ENCODE assay signal across 17 cellular contexts in the genomic region with DNA sequence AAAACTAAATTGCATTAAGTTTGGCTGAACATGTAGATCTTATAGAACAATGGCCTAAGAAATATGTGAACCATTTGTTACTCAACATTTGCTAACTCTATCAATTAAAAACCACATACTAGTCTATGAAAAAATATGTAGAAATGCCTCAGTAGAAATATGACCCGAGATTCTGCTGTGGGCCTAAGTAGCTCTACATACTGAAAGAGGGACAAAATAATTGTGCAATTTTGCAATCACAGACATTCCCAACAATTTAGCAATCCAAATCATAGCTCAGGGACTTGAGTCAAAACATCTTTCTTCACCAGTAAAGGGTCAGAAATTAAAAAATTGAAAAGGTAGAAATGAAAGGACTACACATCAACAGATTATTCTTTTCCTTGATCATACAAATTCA.
"Had no signal": no experiment of that assay in that cellular context is flagged by ENCODE, and none has a peak within 500 bp of the region (broad histone marks: within the 10 kb centered on the region; RNA-seq: fewer than 3 reads in every experiment).

No MANE protein-coding gene starts in this region.

- H3K27me3 Mint-ChIP-seq: activated CD4-positive, alpha-beta T cell treated with anti-CD3 and anti-CD28 coated beads, Interleukin-2, amount 10 ng/mL, durations not matched to agents 7 days and 5 days; activated naive CD8-positive, alpha-beta T cell; central memory CD8-positive, alpha-beta T cell; natural killer cell treated with Interleukin-12 subunit alpha and Interleukin-12 subunit beta and Interleukin-15 and Interleukin-18, amount 100 ng/mL, for 72 hours had no signal

- H3K36me3 Mint-ChIP-seq: activated naive CD8-positive, alpha-beta T cell; natural killer cell treated with Interleukin-12 subunit alpha and Interleukin-12 subunit beta and Interleukin-15 and Interleukin-18, amount 100 ng/mL, for 72 hours had no signal

- H3K4me3 Mint-ChIP-seq: activated CD4-positive, alpha-beta T cell treated with anti-CD3 and anti-CD28 coated beads, Interleukin-2, amount 10 ng/mL, durations not matched to agents 7 days and 5 days; activated naive CD8-positive, alpha-beta T cell; central memory CD8-positive, alpha-beta T cell; natural killer cell treated with Interleukin-12 subunit alpha and Interleukin-12 subunit beta and Interleukin-15 and Interleukin-18, amount 100 ng/mL, for 72 hours had no signal

- H3K9me3 ChIP-seq: left lung had no signal

- H3K27me3 ChIP-seq: brain microvascular endothelial cell, left lung, suprapubic skin had no signal

- H3K4me3 ChIP-seq: left lung, smooth muscle cell, suprapubic skin had no signal

- H3K4me1 ChIP-seq: left lung, suprapubic skin had no signal

- H3K4me1 Mint-ChIP-seq: activated CD4-positive, alpha-beta T cell treated with anti-CD3 and anti-CD28 coated beads, Interleukin-2, amount 10 ng/mL, durations not matched to agents 7 days and 5 days; central memory CD8-positive, alpha-beta T cell had no signal

- H3K27ac ChIP-seq: brain microvascular endothelial cell, left lung, suprapubic skin had no signal

- H3K4me2 ChIP-seq: smooth muscle cell had no signal

- H3K36me3 ChIP-seq: brain microvascular endothelial cell, left lung, suprapubic skin had no signal

- H3K27ac Mint-ChIP-seq: activated CD4-positive, alpha-beta T cell treated with anti-CD3 and anti-CD28 coated beads, Interleukin-2, amount 10 ng/mL, durations not matched to agents 7 days and 5 days; activated naive CD8-positive, alpha-beta T cell; natural killer cell treated with Interleukin-12 subunit alpha and Interleukin-12 subunit beta and Interleukin-15 and Interleukin-18, amount 100 ng/mL, for 72 hours had no signal

- ATAC-seq: left lung; natural killer cell treated with Interleukin-12 subunit alpha and Interleukin-12 subunit beta and Interleukin-15 and Interleukin-18, amount 100 ng/mL, for 72 hours; stimulated activated naive CD8-positive, alpha-beta T cell treated with anti-CD3 and anti-CD28 coated beads, Interleukin-15, Interleukin-2, amounts not matched to agents 100 U/mL and 50 U/mL, for 24 hours had no signal

- DNase-seq: activated CD4-positive, alpha-beta T cell treated with anti-CD3 and anti-CD28 coated beads, Interleukin-2, amount 10 ng/mL, durations not matched to agents 7 days and 5 days; activated CD8-positive, alpha-beta memory T cell treated with anti-CD3 and anti-CD28 coated beads, Interleukin-2, amount 50 U/mL, for 48 hours; activated gamma-delta T cell treated with Interleukin-2 at 50 U/mL for 16 hours; anterior cingulate cortex; brain microvascular endothelial cell; cortex of kidney; effector CD8-positive, alpha-beta T cell; hippocampal formation; left lung; mesenchymal stem cell; retina; stimulated activated naive CD8-positive, alpha-beta T cell treated with anti-CD3 and anti-CD28 coated beads, Interleukin-15, Interleukin-2, amounts not matched to agents 100 U/mL and 50 U/mL, for 24 hours had no signal
